In genomic region chr10:4541292-4541691, GRCh38 we compare ENCODE assay signal across 13 cellular contexts.
DNase-seq lines count a peak whose midpoint lies in the region; ATAC-seq and TF ChIP-seq lines count a peak whose summit lies in the region.
"Had no signal": no experiment of that assay in that cellular context is flagged by ENCODE, and none has a peak within 500 bp of the region (broad histone marks: within the 10 kb centered on the region; RNA-seq: fewer than 3 reads in every experiment).

No MANE protein-coding gene starts in this region.

- no peak overlapping the region for H3K4me3 Mint-ChIP-seq in Calu3 (ENCODE audit: low read depth, unreplicated experiment)
- H3K4me3 Mint-ChIP-seq: activated CD8-positive, alpha-beta T cell treated with anti-CD3 and anti-CD28 coated beads for 36 hours; central memory CD8-positive, alpha-beta T cell had no signal

- H3K9me3 ChIP-seq in Panc1 (ENCODE audit: control insufficient read depth, insufficient read depth, low read depth, low read length), result peaks cover 17% of the 10 kb centered on the region
- no peaks in the 10 kb centered on the region for H3K9me3 ChIP-seq in esophagus squamous epithelium
- H3K9me3 ChIP-seq: thyroid gland had no signal

- H3K27ac ChIP-seq in Panc1 (ENCODE audit: low read length) (no peak overlapping the region), esophagus squamous epithelium (peak overlapping the region in 3 of 4 donors; percentile 31 to 40 (median 39))
- H3K27ac ChIP-seq: thyroid gland had no signal

- in situ Hi-C loops in Panc1 (cut with HindIII; ENCODE audit: low pct_unique_long_range_greater_than_20kb, low sequenced_read_pairs), result no loop called here

- H3K4me1 ChIP-seq in Panc1 (ENCODE audit: control insufficient read depth, insufficient read depth, low read length), result no peaks in the 10 kb centered on the region
- H3K4me1 ChIP-seq in esophagus squamous epithelium, result peaks cover 0 to 22% (median 12%) of the 10 kb centered on the region in 3 donors
- H3K4me1 ChIP-seq: thyroid gland had no signal

- intact Hi-C loops in Calu3 (cut with micrococcal nuclease; ENCODE audit: unreplicated experiment), result no loop called here
- intact Hi-C loops in Panc1 (cut with micrococcal nuclease; ENCODE audit: unreplicated experiment), result no loop called here
- intact Hi-C loops in esophagus squamous epithelium (cut with DNase I), result no loop called here

- TF ChIP-seq CTCF in Calu3 (IDR thresholded peaks at IDR 0.05; ENCODE audit: unreplicated experiment), result no peak
- TF ChIP-seq CTCF in Panc1 (IDR thresholded peaks at IDR 0.05), result no peak
- peak in 4 of 6 experiments; percentile 5 to 44 (median 22) for TF ChIP-seq CTCF in esophagus squamous epithelium (IDR thresholded peaks at IDR 0.05)

- BruUV-seq in Calu3 (replicated peaks; lab: Mats Ljungman, UMichigan) (no TSS peak), Panc1 (replicated peaks; lab: Mats Ljungman, UMichigan) (no TSS peak)

- H3K36me3 ChIP-seq in Panc1 (ENCODE audit: control insufficient read depth, insufficient read depth, low read length) (no peaks in the 10 kb centered on the region), esophagus squamous epithelium (no peaks in the 10 kb centered on the region)
- H3K36me3 ChIP-seq: thyroid gland had no signal

- H3K4me3 ChIP-seq in Panc1 (ENCODE audit: low read depth in 2 of 2, low read length in 2 of 2), result no peak overlapping the region
- H3K4me3 ChIP-seq in esophagus squamous epithelium, result no peak overlapping the region
- H3K4me3 ChIP-seq: thyroid gland had no signal

- CTCF ChIA-PET in Calu3 (lab: Charles Lee), result no interaction called here
- CTCF ChIA-PET in Panc1 (lab: Charles Lee), result no interaction called here

- peaks cover 15% of the 10 kb centered on the region for H3K4me1 Mint-ChIP-seq in Calu3 (ENCODE audit: low read depth, unreplicated experiment)
- H3K4me1 Mint-ChIP-seq: central memory CD8-positive, alpha-beta T cell had no signal

- no peaks in the 10 kb centered on the region for H3K27me3 Mint-ChIP-seq in Calu3 (ENCODE audit: unreplicated experiment)

- no peak for TF ChIP-seq POLR2A in esophagus squamous epithelium (IDR thresholded peaks at IDR 0.05)

- POLR2A ChIA-PET in Panc1 (lab: Charles Lee), result no interaction called here

- H3K9me3 Mint-ChIP-seq in Calu3 (ENCODE audit: low read depth, unreplicated experiment), result peaks cover 6% of the 10 kb centered on the region
- H3K9me3 Mint-ChIP-seq: central memory CD8-positive, alpha-beta T cell had no signal

- no peak for ATAC-seq in Panc1
- ATAC-seq: activated CD8-positive, alpha-beta T cell treated with anti-CD3 and anti-CD28 coated beads for 36 hours had no signal

- H3K27me3 ChIP-seq in Panc1 (ENCODE audit: control insufficient read depth, insufficient read depth, low read length) (no peaks in the 10 kb centered on the region), esophagus squamous epithelium (no peaks in the 10 kb centered on the region)
- H3K27me3 ChIP-seq: thyroid gland had no signal

- DNase-seq in Calu3, result peak; percentile 53
- peak; percentile 7 for DNase-seq in Panc1 (ENCODE audit: low read depth, low spot score)
- DNase-seq in esophagus squamous epithelium (lab: John Stamatoyannopoulos, UW), result no peak
- peak; percentile 84 for DNase-seq in non-pigmented ciliary epithelial cell (ENCODE audit: low read depth)
- DNase-seq in NCI-H82 treated with DMSO at 0.1 percent for 48 hours (lab: John Stamatoyannopoulos, UW; ENCODE audit: unreplicated experiment), result no peak
- no peak for DNase-seq in activated gamma-delta T cell treated with Interleukin-2 at 50 U/mL for 16 hours
- DNase-seq in NCI-H1694 treated with DMSO at 0.1 percent for 48 hours (lab: John Stamatoyannopoulos, UW), result no peak
- no peak for DNase-seq in NCI-H2227 treated with DMSO at 0.1 percent for 48 hours (lab: John Stamatoyannopoulos, UW)
- DNase-seq: activated CD8-positive, alpha-beta T cell treated with anti-CD3 and anti-CD28 coated beads for 36 hours; DND-41; left cardiac atrium; thyroid gland had no signal

- peak overlapping the region; percentile 31 for H3K27ac Mint-ChIP-seq in Calu3 (ENCODE audit: unreplicated experiment)
- H3K27ac Mint-ChIP-seq: activated CD8-positive, alpha-beta T cell treated with anti-CD3 and anti-CD28 coated beads for 36 hours had no signal

- no peaks in the 10 kb centered on the region for H3K36me3 Mint-ChIP-seq in Calu3 (ENCODE audit: insufficient read depth, unreplicated experiment)

Comparison
In these comparisons a context has a peak if more than half of its experiments do, and no peak if none do; other contexts are left out.
1. DNase-seq: peak in Calu3 (single experiment), Panc1 (single experiment) and non-pigmented ciliary epithelial cell (single experiment); none in esophagus squamous epithelium (single experiment), NCI-H82 treated with DMSO at 0.1 percent for 48 hours (single experiment), activated gamma-delta T cell treated with Interleukin-2 at 50 U/mL for 16 hours (single experiment), NCI-H1694 treated with DMSO at 0.1 percent for 48 hours (single experiment) and NCI-H2227 treated with DMSO at 0.1 percent for 48 hours (single experiment).
2. CTCF ChIP-seq: peak in esophagus squamous epithelium (4 of 6); none in Calu3 (single experiment) and Panc1 (single experiment).